In genomic region chr4:130233377-130234047, GRCh38 we compare ENCODE assay signal across 11 cellular contexts.
DNase-seq lines count a peak whose midpoint lies in the region; ATAC-seq and TF ChIP-seq lines count a peak whose summit lies in the region.
"Had no signal": no experiment of that assay in that cellular context is flagged by ENCODE, and none has a peak within 500 bp of the region (broad histone marks: within the 10 kb centered on the region; RNA-seq: fewer than 3 reads in every experiment).

No MANE protein-coding gene starts in this region.

- TF ChIP-seq CTCF in MCF 10A (IDR thresholded peaks at IDR 0.05; ENCODE audit: unreplicated experiment) (no peak), breast epithelium (IDR thresholded peaks at IDR 0.05) (no peak), PC-3 (conservative IDR thresholded peaks at IDR 0.05; ENCODE audit: low read depth, low read length) (no peak), body of pancreas (IDR thresholded peaks at IDR 0.05) (no peak), spleen (IDR thresholded peaks at IDR 0.05 in 8 of 11, conservative IDR thresholded peaks at IDR 0.05 in 3 of 11) (no peak)

- no peaks in the 10 kb centered on the region for H3K27me3 ChIP-seq in breast epithelium
- no peaks in the 10 kb centered on the region for H3K27me3 ChIP-seq in PC-3 (ENCODE audit: low read length)
- no peaks in the 10 kb centered on the region for H3K27me3 ChIP-seq in body of pancreas
- no peaks in the 10 kb centered on the region for H3K27me3 ChIP-seq in spleen (replicated peaks in 1 of 7)

- H3K27ac ChIP-seq in breast epithelium (no peak overlapping the region), PC-3 (ENCODE audit: low read length) (no peak overlapping the region), body of pancreas (no peak overlapping the region), spleen (no peak overlapping the region)
- H3K27ac ChIP-seq: thoracic aorta had no signal

- H4K20me1 ChIP-seq in PC-3 (ENCODE audit: low read length): no peaks in the 10 kb centered on the region

- CTCF ChIA-PET in MCF 10A (lab: Yijun Ruan, JAX): no interaction called here
- CTCF ChIA-PET in PC-3 (lab: Charles Lee): no interaction called here

- no peaks in the 10 kb centered on the region for H3K9me2 ChIP-seq in PC-3 (replicated peaks; ENCODE audit: low read length)

- WGBS in body of pancreas, 2 donors: 47 to 56% methylated on average over 3 of the region's 3 CpGs
- 31 to 77% (median 48%) methylated on average over 3 of the region's 3 CpGs for WGBS in spleen, 5 donors

- H3K9ac ChIP-seq in PC-3 (ENCODE audit: low read length): no peak overlapping the region

- H2AFZ ChIP-seq in PC-3 (ENCODE audit: low read length): peak overlapping the region; percentile 48; the same call in 1 of the 2 replicates

- H3K36me3 Mint-ChIP-seq in MCF 10A (ENCODE audit: insufficient read depth, unreplicated experiment): no peaks in the 10 kb centered on the region
- H3K36me3 Mint-ChIP-seq: naive B cell had no signal

- ATAC-seq in HG02970 (IDR thresholded peaks at IDR 0.05; ENCODE audit: low FRiP score, unreplicated experiment): peak; percentile 98
- ATAC-seq in PC-3: no peak
- ATAC-seq in body of pancreas: no peak

- H3K4me3 Mint-ChIP-seq in MCF 10A (ENCODE audit: unreplicated experiment): no peak overlapping the region
- H3K4me3 Mint-ChIP-seq: naive B cell had no signal

- H3K4me3 ChIP-seq in breast epithelium (no peak overlapping the region), PC-3 (ENCODE audit: low read length) (no peak overlapping the region), body of pancreas (no peak overlapping the region), spleen (peak overlapping the region in 1 of 8 donors; percentile 17)
- H3K4me3 ChIP-seq: thoracic aorta had no signal

- no peaks in the 10 kb centered on the region for H3F3A ChIP-seq in PC-3 (ENCODE audit: low read length, unreplicated experiment)

- TF ChIP-seq POLR2A in breast epithelium (IDR thresholded peaks at IDR 0.05) (no peak), body of pancreas (IDR thresholded peaks at IDR 0.05) (no peak), spleen (IDR thresholded peaks at IDR 0.05) (no peak)

- peaks cover 11% of the 10 kb centered on the region for H3K4me1 Mint-ChIP-seq in MCF 10A (ENCODE audit: insufficient read depth, unreplicated experiment)

- no peaks in the 10 kb centered on the region for H3K27me3 Mint-ChIP-seq in MCF 10A (ENCODE audit: insufficient read depth, unreplicated experiment)
- H3K27me3 Mint-ChIP-seq: naive B cell had no signal

- H3K27ac Mint-ChIP-seq in MCF 10A (ENCODE audit: low read depth, unreplicated experiment): peak overlapping the region; percentile 55
- H3K27ac Mint-ChIP-seq: naive B cell had no signal

- intact Hi-C loops in MCF 10A (cut with micrococcal nuclease): no loop called here
- intact Hi-C loops in breast epithelium (cut with DNase I; ENCODE audit: low total_unique reads): no loop called here
- intact Hi-C loops in PC-3 (cut with micrococcal nuclease): no loop called here
- intact Hi-C loops in body of pancreas (cut with DNase I): no loop called here
- intact Hi-C loops in spleen (cut with DNase I; ENCODE audit: low total_unique reads): no loop called here

- H3K79me2 ChIP-seq in PC-3 (ENCODE audit: low read length): no peaks in the 10 kb centered on the region

- no peaks in the 10 kb centered on the region for H3K36me3 ChIP-seq in breast epithelium
- no peaks in the 10 kb centered on the region for H3K36me3 ChIP-seq in PC-3 (ENCODE audit: low read depth, low read length)
- no peaks in the 10 kb centered on the region for H3K36me3 ChIP-seq in body of pancreas (replicated peaks in 1 of 2; ENCODE audit: insufficient read depth in 1 of 2, low read depth in 2 of 2)
- H3K36me3 ChIP-seq in spleen: no peaks in the 10 kb centered on the region
- H3K36me3 ChIP-seq: thoracic aorta had no signal

- peak overlapping the region; percentile 31; the same call in 1 of the 2 replicates for H3K4me2 ChIP-seq in PC-3 (ENCODE audit: low read length)

- POLR2A ChIA-PET in MCF 10A (lab: Yijun Ruan, JAX) (interaction anchor here (0.9 kb wide), 1 partner anchor 19 kb away, joined by 3 read pairs; no protein-coding TSS in a partner anchor), PC-3 (lab: Charles Lee; ENCODE audit: unreplicated experiment) (no interaction called here)

- H3K9me3 ChIP-seq in breast epithelium (no peaks in the 10 kb centered on the region), PC-3 (ENCODE audit: low read length) (no peaks in the 10 kb centered on the region), body of pancreas (no peaks in the 10 kb centered on the region), spleen (no peaks in the 10 kb centered on the region)
- H3K9me3 ChIP-seq: thoracic aorta had no signal

- no peaks in the 10 kb centered on the region for H3K9me3 Mint-ChIP-seq in MCF 10A (ENCODE audit: unreplicated experiment)
- H3K9me3 Mint-ChIP-seq: naive B cell had no signal

- H3K4me1 ChIP-seq in breast epithelium: no peaks in the 10 kb centered on the region
- no peaks in the 10 kb centered on the region for H3K4me1 ChIP-seq in PC-3 (ENCODE audit: insufficient read depth, low read length)
- H3K4me1 ChIP-seq in body of pancreas: no peaks in the 10 kb centered on the region
- no peaks in the 10 kb centered on the region for H3K4me1 ChIP-seq in spleen

- BruUV-seq in MCF 10A (replicated peaks; lab: Mats Ljungman, UMichigan) (no TSS peak), PC-3 (replicated peaks; lab: Mats Ljungman, UMichigan) (no TSS peak)

- DNase-seq in MCF 10A (ENCODE audit: unreplicated experiment): peak; percentile 28
- no peak for DNase-seq in breast epithelium (ENCODE audit: low spot score in 2 of 2)
- DNase-seq in PC-3: peak; percentile 2
- no peak for DNase-seq in mucosa of gallbladder (ENCODE audit: low spot score)
- no peak for DNase-seq in body of pancreas
- DNase-seq in spleen: no peak
- no peak for DNase-seq in SK-N-DZ (ENCODE audit: low spot score)
- DNase-seq: naive B cell, NCI-H1105 had no signal

Comparison
In these comparisons a context has a peak if more than half of its experiments do, and no peak if none do; other contexts are left out.
1. DNase-seq: peak in MCF 10A (single experiment) and PC-3 (single experiment); none in breast epithelium (0 of 2), mucosa of gallbladder (single experiment), body of pancreas (0 of 4), spleen (single experiment) and SK-N-DZ (single experiment).